ENCODE assay signal across 11 cellular contexts in the genomic region with DNA sequence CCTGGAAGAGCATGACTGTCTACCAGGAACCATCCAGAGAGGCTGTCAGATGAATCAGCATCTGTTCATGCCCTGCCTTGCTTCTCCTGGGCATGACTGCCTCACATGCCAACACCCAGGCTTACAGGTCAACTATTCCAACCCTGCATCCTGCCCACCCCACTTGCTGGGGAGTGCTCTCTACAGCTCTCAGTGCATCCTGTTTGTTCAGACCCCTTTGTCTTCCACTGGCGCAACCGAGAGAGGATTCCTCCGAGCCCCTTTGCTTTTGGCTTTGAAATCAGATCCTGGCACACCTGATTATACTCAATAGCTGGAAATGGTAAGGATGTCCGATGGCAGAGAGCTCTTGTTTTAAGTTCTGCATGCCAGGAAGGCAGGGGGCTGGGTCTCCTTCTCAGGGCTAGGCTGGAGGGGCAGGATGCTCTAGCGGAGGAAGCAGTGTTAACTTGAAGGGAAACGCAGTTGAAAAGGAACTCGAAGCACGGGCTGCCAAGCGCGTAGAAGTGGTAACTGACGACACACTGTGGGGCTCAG.
DNase-seq lines count a peak whose midpoint lies in the region; ATAC-seq lines count a peak whose summit lies in the region.
"Had no signal": no experiment of that assay in that cellular context is flagged by ENCODE, and none has a peak within 500 bp of the region (broad histone marks: within the 10 kb centered on the region; RNA-seq: fewer than 3 reads in every experiment).

No MANE protein-coding gene starts in this region.

- ATAC-seq in HG03378 (IDR thresholded peaks at IDR 0.05; ENCODE audit: unreplicated experiment) (peak; percentile 28), sciatic nerve (no peak)
- peak; percentile 57 for ATAC-seq in stimulated activated naive CD8-positive, alpha-beta T cell treated with anti-CD3 and anti-CD28 coated beads, Interleukin-15, amount 100 ng/mL, for 72 hours
- ATAC-seq: HCT116 had no signal

- H3K27ac ChIP-seq in esophagus (ENCODE audit: low read depth in 2 of 2, low read length in 1 of 2), result peak overlapping the region; percentile 25 to 84

- WGBS in esophagus, 2 donors, result 69 to 73% methylated on average over 11 of the region's 11 CpGs

- no peaks in the 10 kb centered on the region for H3K36me3 ChIP-seq in esophagus (ENCODE audit: control insufficient read depth in 2 of 2, insufficient read depth in 2 of 2, low read length in 1 of 2)

- intact Hi-C loops in activated naive CD4-positive, alpha-beta T cell treated with anti-CD3 and anti-CD28 coated beads for 36 hours (cut with micrococcal nuclease), result no loop called here
- intact Hi-C loops in sciatic nerve (cut with DNase I), result no loop called here

- no peaks in the 10 kb centered on the region for H3K27me3 Mint-ChIP-seq in activated naive CD4-positive, alpha-beta T cell treated with anti-CD3 and anti-CD28 coated beads for 36 hours (ENCODE audit: low read depth)
- H3K27me3 Mint-ChIP-seq in stimulated activated naive CD8-positive, alpha-beta T cell treated with anti-CD3 and anti-CD28 coated beads, Interleukin-15, amount 100 ng/mL, for 72 hours, result no peaks in the 10 kb centered on the region

- peak; percentile 35 for DNase-seq in activated naive CD4-positive, alpha-beta T cell treated with anti-CD3 and anti-CD28 coated beads for 36 hours
- DNase-seq in activated naive CD4-positive, alpha-beta T cell treated with Interleukin-2 at 50 U/mL for 16 hours, result no peak
- no peak for DNase-seq in stimulated activated naive CD8-positive, alpha-beta T cell treated with anti-CD3 and anti-CD28 coated beads, Interleukin-15, amount 100 ng/mL, for 72 hours
- DNase-seq in cerebellum (ENCODE audit: low spot score), result no peak
- DNase-seq in sciatic nerve (ENCODE audit: low spot score), result no peak
- DNase-seq in activated CD4-positive, alpha-beta T cell treated with anti-CD3 and anti-CD28 coated beads for 1 hour, result no peak
- DNase-seq: IMR-90, NCI-H69 had no signal

- no peak overlapping the region for H3K4me3 Mint-ChIP-seq in activated naive CD4-positive, alpha-beta T cell treated with anti-CD3 and anti-CD28 coated beads for 36 hours
- H3K4me3 Mint-ChIP-seq in stimulated activated naive CD8-positive, alpha-beta T cell treated with anti-CD3 and anti-CD28 coated beads, Interleukin-15, amount 100 ng/mL, for 72 hours, result peak overlapping the region in 1 of 2 donors; percentile 60

- H3K9me3 ChIP-seq in esophagus (ENCODE audit: control insufficient read depth in 2 of 2, insufficient read depth in 1 of 2, low read depth in 1 of 2, low read length in 1 of 2), result no peaks in the 10 kb centered on the region

- peaks cover 2 to 9% of the 10 kb centered on the region in 2 donors for H3K4me1 ChIP-seq in esophagus (ENCODE audit: control insufficient read depth in 2 of 2, insufficient read depth in 2 of 2, low read length in 1 of 2)

- CTCF ChIA-PET in activated naive CD4-positive, alpha-beta T cell treated with anti-CD3 and anti-CD28 coated beads for 36 hours (lab: Charles Lee), result no interaction called here

- H3K4me3 ChIP-seq in esophagus (ENCODE audit: low read depth in 1 of 2, low read length in 2 of 2), result no peak overlapping the region

- no peaks in the 10 kb centered on the region for H3K9me3 Mint-ChIP-seq in activated naive CD4-positive, alpha-beta T cell treated with anti-CD3 and anti-CD28 coated beads for 36 hours
- H3K9me3 Mint-ChIP-seq in stimulated activated naive CD8-positive, alpha-beta T cell treated with anti-CD3 and anti-CD28 coated beads, Interleukin-15, amount 100 ng/mL, for 72 hours, result no peaks in the 10 kb centered on the region

- H3K27ac Mint-ChIP-seq in activated naive CD4-positive, alpha-beta T cell treated with anti-CD3 and anti-CD28 coated beads for 36 hours, result no peak overlapping the region
- H3K27ac Mint-ChIP-seq in stimulated activated naive CD8-positive, alpha-beta T cell treated with anti-CD3 and anti-CD28 coated beads, Interleukin-15, amount 100 ng/mL, for 72 hours, result no peak overlapping the region

- no peaks in the 10 kb centered on the region for H3K27me3 ChIP-seq in esophagus (ENCODE audit: control insufficient read depth in 1 of 2, insufficient read depth in 2 of 2, low read length in 2 of 2)

- peaks cover 25% of the 10 kb centered on the region for H3K4me1 Mint-ChIP-seq in activated naive CD4-positive, alpha-beta T cell treated with anti-CD3 and anti-CD28 coated beads for 36 hours (ENCODE audit: low read depth)
- H3K4me1 Mint-ChIP-seq in stimulated activated naive CD8-positive, alpha-beta T cell treated with anti-CD3 and anti-CD28 coated beads, Interleukin-15, amount 100 ng/mL, for 72 hours, result peaks cover 46% of the 10 kb centered on the region

- no peaks in the 10 kb centered on the region for H3K36me3 Mint-ChIP-seq in activated naive CD4-positive, alpha-beta T cell treated with anti-CD3 and anti-CD28 coated beads for 36 hours (ENCODE audit: low read depth)
